In genomic region chr7:98869374-98870070, GRCh38 we compare ENCODE assay signal across 8 cellular contexts. TPM values are rescaled to one million over a fixed set of nuclear protein-coding genes. Genes with fewer than 3 reads are reported as not detected.
A peak's percentile ranks its signal among the peaks of the same experiment; 100 is the strongest.
DNase-seq lines count a peak whose midpoint lies in the region; ATAC-seq, FAIRE-seq and TF ChIP-seq lines count a peak whose summit lies in the region.

Gene TMEM130 (minus strand): TSS chr7:98870014. CDS start chr7:98869861, 153 bp downstream.

- no peak within 1 kb of the TSS for H3K27ac Mint-ChIP-seq in CD8-positive, alpha-beta memory T cell
- H3K27ac Mint-ChIP-seq in nephron progenitor cell: no peak within 1 kb of the TSS
- no peak within 1 kb of the TSS for H3K27ac Mint-ChIP-seq in Calu3 (ENCODE audit: unreplicated experiment)

- intact Hi-C loops in Calu3 (cut with micrococcal nuclease; ENCODE audit: unreplicated experiment): no loop called here

- H3K36me3 Mint-ChIP-seq in CD8-positive, alpha-beta memory T cell: no peaks in the 10 kb centered on the region
- H3K36me3 Mint-ChIP-seq in nephron progenitor cell (ENCODE audit: low read depth): no peaks in the 10 kb centered on the region
- no peaks in the 10 kb centered on the region for H3K36me3 Mint-ChIP-seq in Calu3 (ENCODE audit: insufficient read depth, unreplicated experiment)

- peaks cover 11% of the 10 kb centered on the region for H3K27me3 ChIP-seq in CD8-positive, alpha-beta memory T cell (ENCODE audit: insufficient read depth, low read length, poor library complexity, severe bottlenecking)

- no peaks in the 10 kb centered on the region for H3K9me3 Mint-ChIP-seq in CD8-positive, alpha-beta memory T cell
- no peaks in the 10 kb centered on the region for H3K9me3 Mint-ChIP-seq in nephron progenitor cell
- H3K9me3 Mint-ChIP-seq in Calu3 (ENCODE audit: low read depth, unreplicated experiment): no peaks in the 10 kb centered on the region

- no peak for TF ChIP-seq CTCF in nephron progenitor cell (IDR thresholded peaks at IDR 0.05)
- TF ChIP-seq CTCF in Calu3 (IDR thresholded peaks at IDR 0.05; ENCODE audit: unreplicated experiment): no peak

- POLR2A ChIA-PET in CD8-positive, alpha-beta memory T cell (lab: Charles Lee): no interaction called here

- no peaks in the 10 kb centered on the region for H3K9me3 ChIP-seq in CD8-positive, alpha-beta memory T cell (ENCODE audit: low read length)

- peak within 1 kb of the TSS; percentile 58 to 83 (median 70) for H3K4me3 Mint-ChIP-seq in CD8-positive, alpha-beta memory T cell
- H3K4me3 Mint-ChIP-seq in nephron progenitor cell (peak within 1 kb of the TSS; percentile 83), Calu3 (ENCODE audit: low read depth, unreplicated experiment) (no peak within 1 kb of the TSS)

- no TSS peak for BruUV-seq in Calu3 (replicated peaks; lab: Mats Ljungman, UMichigan)

- no peak within 1 kb of the TSS for H3K4me3 ChIP-seq in CD8-positive, alpha-beta memory T cell (ENCODE audit: low read length)

- CTCF ChIA-PET in CD8-positive, alpha-beta memory T cell (lab: Charles Lee): interaction anchor here (1.4 kb wide), 1 partner anchor 9 kb away, joined by 3 read pairs; the partner anchor contains the start of gene TRRAP
- CTCF ChIA-PET in Calu3 (lab: Charles Lee): no interaction called here

- H3K4me1 Mint-ChIP-seq in CD8-positive, alpha-beta memory T cell: peaks cover 0 to 13% (median 1%) of the 10 kb centered on the region in 3 donors
- peaks cover 11% of the 10 kb centered on the region for H3K4me1 Mint-ChIP-seq in nephron progenitor cell
- no peaks in the 10 kb centered on the region for H3K4me1 Mint-ChIP-seq in Calu3 (ENCODE audit: low read depth, unreplicated experiment)

- peak in 2 of 5 donors; percentile 14 to 37 for DNase-seq in CD8-positive, alpha-beta memory T cell
- DNase-seq in nephron progenitor cell (peak; percentile 64), superior temporal gyrus (ENCODE audit: extremely low spot score) (no peak), Calu3 (no peak), frontal cortex (ENCODE audit: low spot score in 2 of 2) (no peak)
- no peak for DNase-seq in stimulated activated CD8-positive, alpha-beta memory T cell treated with anti-CD3 and anti-CD28 coated beads, Interleukin-4, amount 100 ng/mL, for 48 hours

- peak; percentile 21 for ATAC-seq in HG03354 (IDR thresholded peaks at IDR 0.05; ENCODE audit: poor library complexity, severe bottlenecking, unreplicated experiment)

- peaks cover 12 to 19% of the 10 kb centered on the region in 2 donors for H3K27me3 Mint-ChIP-seq in CD8-positive, alpha-beta memory T cell
- H3K27me3 Mint-ChIP-seq in nephron progenitor cell (ENCODE audit: low read depth, poor library complexity) (peaks cover 60% of the 10 kb centered on the region), Calu3 (ENCODE audit: unreplicated experiment) (peaks cover 12% of the 10 kb centered on the region)

- FAIRE-seq in frontal cortex (lab: Jason Lieb, UNC): no peak

- H3K27ac ChIP-seq in CD8-positive, alpha-beta memory T cell (ENCODE audit: low read depth, low read length): no peak within 1 kb of the TSS
- H3K27ac ChIP-seq in cingulate gyrus (ENCODE audit: low read depth, low read length): peak within 1 kb of the TSS; percentile 75

- H3K4me1 ChIP-seq in CD8-positive, alpha-beta memory T cell (ENCODE audit: insufficient read depth, low read length): peaks cover 7% of the 10 kb centered on the region

- no peaks in the 10 kb centered on the region for H3K36me3 ChIP-seq in CD8-positive, alpha-beta memory T cell (ENCODE audit: insufficient read depth, low read length)

RNA-seq across cellular contexts. Expression of gene TMEM130, which starts in this region (rescaled TPM):
- total RNA-seq in CD8-positive, alpha-beta memory T cell: not detected
- polyA plus RNA-seq in CD8-positive, alpha-beta memory T cell: not detected
- total RNA-seq in Calu3 (2022) (not detected in 2 replicates), frontal cortex (4.9 TPM)
